In the genomic region with DNA sequence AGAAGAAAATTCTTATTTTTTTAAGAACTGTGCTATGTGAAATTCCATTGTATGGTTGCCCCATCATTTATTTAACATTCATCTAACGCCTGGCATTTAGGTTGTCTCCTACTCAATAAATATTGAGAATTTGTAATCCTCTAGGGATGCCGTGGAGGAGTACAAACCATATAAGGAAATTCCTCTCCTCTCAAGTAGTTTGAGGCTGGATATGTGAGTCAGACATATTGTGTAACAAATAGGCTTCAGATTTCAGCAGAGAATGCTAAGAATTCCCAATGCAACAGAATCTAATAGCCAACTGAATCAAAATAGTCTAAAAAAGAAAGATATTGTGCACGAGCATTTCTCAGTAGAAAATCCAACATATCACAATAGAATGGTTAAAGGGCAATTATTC, we compare ENCODE assay signal across 13 cellular contexts.
DNase-seq lines count a peak whose midpoint lies in the region; ATAC-seq and TF ChIP-seq lines count a peak whose summit lies in the region.
"Had no signal": no experiment of that assay in that cellular context is flagged by ENCODE, and none has a peak within 500 bp of the region (broad histone marks: within the 10 kb centered on the region; RNA-seq: fewer than 3 reads in every experiment).

No MANE protein-coding gene starts in this region.

- H3K27me3 ChIP-seq in BJ (ENCODE audit: control insufficient read depth, insufficient read depth, low read length) (no peaks in the 10 kb centered on the region), neural cell (ENCODE audit: insufficient read depth, low read depth, low read length) (no peaks in the 10 kb centered on the region)

- H3K27ac ChIP-seq in neural cell (ENCODE audit: low read length) = no peak overlapping the region
- H3K27ac ChIP-seq: pancreas had no signal

- TF ChIP-seq POLR2A in NB4 (IDR thresholded peaks at IDR 0.05; ENCODE audit: extremely low read depth, insufficient read length) = no peak

- no peaks in the 10 kb centered on the region for H3K9me2 ChIP-seq in neural cell (ENCODE audit: insufficient read depth, low read length)

- H3K4me3 ChIP-seq in BJ (ENCODE audit: low read depth, low read length) (no peak overlapping the region), NB4 (ENCODE audit: low read depth, low read length) (no peak overlapping the region), choroid plexus epithelial cell (ENCODE audit: low read depth, low read length) (no peak overlapping the region), neural cell (ENCODE audit: low read length) (no peak overlapping the region)
- H3K4me3 ChIP-seq: pancreas had no signal

- H3K36me3 ChIP-seq in BJ (ENCODE audit: control insufficient read depth, insufficient read depth, low read length) = no peaks in the 10 kb centered on the region
- H3K36me3 ChIP-seq in neural cell (ENCODE audit: insufficient read depth, low read length) = no peaks in the 10 kb centered on the region
- H3K36me3 ChIP-seq: pancreas had no signal

- no peaks in the 10 kb centered on the region for H3K79me2 ChIP-seq in neural cell (replicated peaks; ENCODE audit: insufficient read depth, low read length)

- TF ChIP-seq EP300 in neural cell (conservative IDR thresholded peaks at IDR 0.05; ENCODE audit: poor library complexity, severe bottlenecking) = peak; percentile 15

- H3F3A ChIP-seq in neural cell (ENCODE audit: insufficient read depth, low read length, poor library complexity, severe bottlenecking) = no peaks in the 10 kb centered on the region

- no peak overlapping the region for H3K4me2 ChIP-seq in neural cell (ENCODE audit: low read length)

- H3K9ac ChIP-seq in neural cell (ENCODE audit: low read length) = no peak overlapping the region

- ATAC-seq in GM21515 (IDR thresholded peaks at IDR 0.05; ENCODE audit: unreplicated experiment) = no peak

- POLR2A ChIA-PET in BJ (lab: Charles Lee) = no interaction called here

- no peak overlapping the region for H2AFZ ChIP-seq in neural cell (ENCODE audit: low read depth, low read length)

- no peak for TF ChIP-seq RAD21 in neural cell (conservative IDR thresholded peaks at IDR 0.05)

- H3K9me3 ChIP-seq in neural cell (ENCODE audit: low read length) = no peaks in the 10 kb centered on the region
- H3K9me3 ChIP-seq: pancreas had no signal

- no peak for TF ChIP-seq CTCF in BJ (IDR thresholded peaks at IDR 0.05; ENCODE audit: insufficient read depth, low read depth, low read length)
- no peak for TF ChIP-seq CTCF in NB4 (IDR thresholded peaks at IDR 0.05; ENCODE audit: low read depth, low read length)
- no peak for TF ChIP-seq CTCF in choroid plexus epithelial cell (conservative IDR thresholded peaks at IDR 0.05; ENCODE audit: low read depth, low read length)
- TF ChIP-seq CTCF in neural cell (IDR thresholded peaks at IDR 0.05; ENCODE audit: poor library complexity, severe bottlenecking) = no peak

- DNase-seq in BJ (ENCODE audit: low read depth) = peak; percentile 69
- DNase-seq in NB4 (ENCODE audit: low read depth) = peak; percentile 48
- peak; percentile 90 for DNase-seq in choroid plexus epithelial cell (ENCODE audit: low read depth)
- no peak for DNase-seq in NCI-H2227 (lab: John Stamatoyannopoulos, UW; ENCODE audit: unreplicated experiment)
- no peak for DNase-seq in HK-2 (ENCODE audit: unreplicated experiment)
- no peak for DNase-seq in activated effector memory CD4-positive, alpha-beta T cell treated with Interleukin-2 at 50 U/mL for 16 hours
- DNase-seq: activated CD8-positive, alpha-beta memory T cell treated with anti-CD3 and anti-CD28 coated beads for 24 hours; DMS79 treated with DMSO at 0.1 percent for 48 hours; KG1; pancreas; SHP77 had no signal

- CTCF ChIA-PET in BJ (lab: Yijun Ruan, JAX) = interaction anchor here (1.2 to 1.6 kb wide), 2 partner anchors 119 to 121 kb away, joined by 3 to 4 read pairs; no protein-coding TSS in a partner anchor

- no peaks in the 10 kb centered on the region for H4K20me1 ChIP-seq in neural cell (ENCODE audit: insufficient read depth)

TF ChIP-seq in neural cell, 6 proteins besides CTCF, POLR2A, EP300 and RAD21:
- no peak for TF ChIP-seq MXI1 (conservative IDR thresholded peaks at IDR 0.05; ENCODE audit: poor library complexity, severe bottlenecking)
- no peak for TF ChIP-seq TAF1 (IDR thresholded peaks at IDR 0.05; ENCODE audit: low read depth)
- TF ChIP-seq POLR2AphosphoS5 (IDR thresholded peaks at IDR 0.05) = peak; percentile 73
- TF ChIP-seq REST (IDR thresholded peaks at IDR 0.05; ENCODE audit: borderline replicate concordance) = no peak

Comparison
In these comparisons a context has a peak if more than half of its experiments do, and no peak if none do; other contexts are left out.
1. DNase-seq: peak in BJ (single experiment), NB4 (single experiment) and choroid plexus epithelial cell (single experiment); none in NCI-H2227 (single experiment), HK-2 (single experiment) and activated effector memory CD4-positive, alpha-beta T cell treated with Interleukin-2 at 50 U/mL for 16 hours (single experiment).